ENCODE assay signal across 8 cellular contexts in the genomic region with DNA sequence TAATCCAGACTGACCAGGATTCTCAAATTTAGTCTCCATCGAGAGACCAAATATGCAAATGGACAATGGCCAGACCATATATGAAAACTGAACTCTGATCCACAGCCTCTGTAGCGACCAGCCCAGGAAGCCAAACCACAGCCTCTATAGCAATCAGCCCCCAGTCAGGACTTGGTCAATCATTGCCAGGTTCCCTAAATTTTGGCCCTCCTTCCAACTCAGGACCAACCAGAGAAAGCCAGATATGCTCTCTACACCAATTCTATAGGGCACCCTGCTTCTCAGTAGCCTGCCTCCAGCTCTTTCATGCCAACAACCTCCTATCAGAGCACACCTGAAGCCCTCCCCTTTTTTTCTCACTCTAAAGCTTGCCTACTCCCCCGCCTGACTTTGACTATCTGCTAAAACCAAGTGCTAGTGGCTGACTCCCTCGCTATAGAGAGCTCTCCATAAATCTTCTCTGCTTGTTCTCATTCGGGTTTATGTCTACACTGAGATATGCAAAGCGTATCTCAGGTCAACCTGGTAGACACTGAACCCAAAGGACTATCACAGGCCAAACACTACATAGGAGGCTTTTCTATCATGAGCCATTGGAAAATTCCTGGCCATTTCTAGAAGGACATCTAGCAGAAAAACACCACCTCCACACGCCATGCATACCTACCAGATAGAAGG.
DNase-seq lines count a peak whose midpoint lies in the region; ATAC-seq and TF ChIP-seq lines count a peak whose summit lies in the region.

No MANE protein-coding gene starts in this region.

- peak; percentile 44; the same call in 1 of the 2 replicates for TF ChIP-seq POLR2A in Raji (IDR thresholded peaks at IDR 0.05; ENCODE audit: insufficient read depth, low read depth, low read length)

- TF ChIP-seq CTCF in BE2C (IDR thresholded peaks at IDR 0.05; ENCODE audit: low read depth, low read length): no peak

- peak; percentile 66 for ATAC-seq in GM19324 (IDR thresholded peaks at IDR 0.05; ENCODE audit: low FRiP score, unreplicated experiment)
- peak; percentile 72 for ATAC-seq in HG02943 (IDR thresholded peaks at IDR 0.05; ENCODE audit: low read depth, unreplicated experiment)

- no CpG with 5 or more reads among the region's 7 CpGs for WGBS in trophoblast cell (ENCODE audit: extremely low coverage, insufficient coverage, insufficient read length)

- H3K27ac ChIP-seq in trophoblast cell (ENCODE audit: low read depth, low read length): no peak overlapping the region

- H3K4me2 ChIP-seq in trophoblast cell (ENCODE audit: low read length): no peak overlapping the region

- H4K12ac ChIP-seq in trophoblast cell (ENCODE audit: low read depth, low read length): no peak overlapping the region

- H3K18ac ChIP-seq in trophoblast cell (ENCODE audit: low read length): no peak overlapping the region

- no peak overlapping the region for H3K14ac ChIP-seq in trophoblast cell (ENCODE audit: low read length)

- no peak overlapping the region for H2BK12ac ChIP-seq in trophoblast cell (ENCODE audit: low read length)

- no peaks in the 10 kb centered on the region for H3K27me3 ChIP-seq in trophoblast cell (ENCODE audit: insufficient read depth, low read length)
- H3K27me3 ChIP-seq in BE2C: no peaks in the 10 kb centered on the region

- H2AK5ac ChIP-seq in trophoblast cell (ENCODE audit: low read length): no peak overlapping the region

- H4K91ac ChIP-seq in trophoblast cell (ENCODE audit: low read depth, low read length): peak overlapping the region; percentile 9

- H3K79me1 ChIP-seq in trophoblast cell (ENCODE audit: low read length): no peaks in the 10 kb centered on the region

- no peak overlapping the region for H2AFZ ChIP-seq in trophoblast cell (ENCODE audit: insufficient read depth, low read length, poor library complexity)

- H3K9ac ChIP-seq in trophoblast cell (ENCODE audit: low read length): no peak overlapping the region

- no peaks in the 10 kb centered on the region for H3K9me3 ChIP-seq in trophoblast cell (ENCODE audit: insufficient read depth, low read depth, low read length)
- H3K9me3 ChIP-seq in BE2C: no peaks in the 10 kb centered on the region

- no peak overlapping the region for H2BK120ac ChIP-seq in trophoblast cell (ENCODE audit: insufficient read depth, low read length, poor library complexity)

- H3K4me3 ChIP-seq in trophoblast cell (ENCODE audit: low read depth, low read length) (no peak overlapping the region), BE2C (ENCODE audit: low read depth, low read length) (no peak overlapping the region)

- H2BK5ac ChIP-seq in trophoblast cell (ENCODE audit: low read depth, low read length, poor library complexity): no peak overlapping the region

- no peak overlapping the region for H3K23ac ChIP-seq in trophoblast cell (ENCODE audit: low read length)

- H3K79me2 ChIP-seq in trophoblast cell (ENCODE audit: control insufficient read depth, insufficient read depth, low read length, poor library complexity): no peaks in the 10 kb centered on the region

- H4K8ac ChIP-seq in trophoblast cell (ENCODE audit: low read depth, low read length): no peak overlapping the region

- H3K36me3 ChIP-seq in trophoblast cell (ENCODE audit: control insufficient read depth in 1 of 2, insufficient read depth in 2 of 2, low read length in 2 of 2) (no peaks in the 10 kb centered on the region), BE2C (no peaks in the 10 kb centered on the region)

- H3K4me1 ChIP-seq in trophoblast cell (ENCODE audit: control insufficient read depth in 1 of 2, insufficient read depth in 2 of 2, low read length in 2 of 2) (peaks cover 0 to 3% of the 10 kb centered on the region in 2 experiments), BE2C (no peaks in the 10 kb centered on the region)

- H3K4ac ChIP-seq in trophoblast cell (ENCODE audit: low read depth, low read length): no peak overlapping the region

- DNase-seq in trophoblast cell: no peak
- DNase-seq in dedifferentiated amniotic fluid mesenchymal stem cell (ENCODE audit: extremely low spot score): no peak
- no peak for DNase-seq in NK-92 treated with Interleukin-12 subunit alpha and Interleukin-12 subunit beta, amount 100 ng/mL, for 24 hours (lab: John Stamatoyannopoulos, UW)
- no peak for DNase-seq in BE2C
- DNase-seq in COR-L47 (lab: John Stamatoyannopoulos, UW): no peak
